Comparison of ENCODE assay signal across 20 cellular contexts in the genomic region with DNA sequence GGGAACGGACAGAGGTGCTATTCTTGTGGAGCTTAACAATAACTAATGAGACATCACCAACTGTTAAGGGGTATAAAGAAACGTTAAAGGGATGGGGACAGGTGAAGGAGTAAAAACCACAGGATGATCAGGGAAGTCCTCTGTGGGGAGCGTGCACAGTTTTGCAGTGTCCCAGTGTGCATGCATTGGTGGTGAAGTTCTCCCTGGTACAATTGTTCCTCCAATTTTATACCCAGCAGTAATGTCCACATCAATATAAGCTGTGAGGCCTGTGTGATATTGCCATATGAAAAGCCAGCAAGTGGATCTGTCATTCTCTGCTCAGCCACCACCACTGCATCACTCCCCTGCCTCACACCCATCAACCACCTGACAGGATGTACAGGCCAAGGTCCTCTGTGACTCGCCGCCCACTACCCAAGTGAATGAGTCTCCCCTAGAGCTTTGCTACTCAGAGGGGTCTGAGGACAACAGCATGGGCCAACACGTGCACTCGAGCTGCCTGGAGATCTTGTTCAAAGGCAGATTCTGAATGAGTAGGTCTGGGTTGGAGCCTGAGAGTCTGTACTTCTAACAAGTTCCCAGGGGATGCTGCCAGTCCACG. TPM values are rescaled to one million over a fixed set of nuclear protein-coding genes. Genes with fewer than 3 reads are reported as not detected.
DNase-seq lines count a peak whose midpoint lies in the region; ATAC-seq and TF ChIP-seq lines count a peak whose summit lies in the region.
"Had no signal": no experiment of that assay in that cellular context is flagged by ENCODE, and none has a peak within 500 bp of the region (broad histone marks: within the 10 kb centered on the region; RNA-seq: fewer than 3 reads in every experiment).

No MANE protein-coding gene starts in this region.

- no peak for ATAC-seq in HG03521 (IDR thresholded peaks at IDR 0.05; ENCODE audit: unreplicated experiment)

- H3K27me3 ChIP-seq in adipocyte (replicated peaks; ENCODE audit: control insufficient read depth, insufficient read depth, low read length) = no peaks in the 10 kb centered on the region
- H3K27me3 ChIP-seq in trophoblast cell (ENCODE audit: insufficient read depth, low read length) = peaks cover 12% of the 10 kb centered on the region
- H3K27me3 ChIP-seq: uterus had no signal

- H3K14ac ChIP-seq in trophoblast cell (ENCODE audit: low read length) = no peak overlapping the region

- TF ChIP-seq CTCF in 22Rv1 (IDR thresholded peaks at IDR 0.05) = no peak
- no peak for TF ChIP-seq CTCF in C4-2B (conservative IDR thresholded peaks at IDR 0.05)

- H3K4me3 ChIP-seq in adipocyte (ENCODE audit: low read length) (peak overlapping the region; percentile 27), trophoblast cell (ENCODE audit: low read depth, low read length) (no peak overlapping the region)
- H3K4me3 ChIP-seq: ascending aorta, HAP-1, suprapubic skin, uterus had no signal

- DNase-seq in adipocyte (ENCODE audit: low read depth) (no peak), trophoblast cell (no peak), NCI-H187 (lab: John Stamatoyannopoulos, UW) (no peak), NCI-H510A (lab: John Stamatoyannopoulos, UW) (no peak)
- DNase-seq: CD4-positive, CD25-positive, alpha-beta regulatory T cell; EL; kidney glomerular epithelial cell; NCI-H1092; NCI-H2029; NCI-H2227 treated with DMSO at 0.1 percent for 48 hours; NCI-H774; SW 1271; uterus had no signal

- no peaks in the 10 kb centered on the region for H3K79me2 ChIP-seq in trophoblast cell (ENCODE audit: control insufficient read depth, insufficient read depth, low read length, poor library complexity)

- no CpG with 5 or more reads among the region's 8 CpGs for WGBS in trophoblast cell (ENCODE audit: extremely low coverage, insufficient coverage, insufficient read length)

- peaks cover 6% of the 10 kb centered on the region for H3K4me1 ChIP-seq in adipocyte (ENCODE audit: control insufficient read depth, insufficient read depth, low read length)
- H3K4me1 ChIP-seq in trophoblast cell (ENCODE audit: control insufficient read depth in 1 of 2, insufficient read depth in 2 of 2, low read length in 2 of 2) = peaks cover 16 to 28% of the 10 kb centered on the region in 2 experiments
- H3K4me1 ChIP-seq: HAP-1 had no signal

- H3K9ac ChIP-seq in adipocyte (ENCODE audit: low read length) (no peak overlapping the region), trophoblast cell (ENCODE audit: low read length) (no peak overlapping the region)

- no peak overlapping the region for H2BK5ac ChIP-seq in trophoblast cell (ENCODE audit: low read depth, low read length, poor library complexity)

- H2BK12ac ChIP-seq in trophoblast cell (ENCODE audit: low read length) = no peak overlapping the region

- H3K9me3 ChIP-seq in adipocyte (ENCODE audit: control insufficient read depth, low read length) (peaks cover 16% of the 10 kb centered on the region), trophoblast cell (ENCODE audit: insufficient read depth, low read depth, low read length) (peaks cover 15% of the 10 kb centered on the region)

- no peak overlapping the region for H2BK120ac ChIP-seq in trophoblast cell (ENCODE audit: insufficient read depth, low read length, poor library complexity)

- H3K18ac ChIP-seq in trophoblast cell (ENCODE audit: low read length) = no peak overlapping the region

- no peak overlapping the region for H2AFZ ChIP-seq in trophoblast cell (ENCODE audit: insufficient read depth, low read length, poor library complexity)

- no peak overlapping the region for H4K12ac ChIP-seq in trophoblast cell (ENCODE audit: low read depth, low read length)

- no peak overlapping the region for H3K4me2 ChIP-seq in trophoblast cell (ENCODE audit: low read length)

- peaks cover 6% of the 10 kb centered on the region for H3K79me1 ChIP-seq in trophoblast cell (ENCODE audit: low read length)

- H3K27ac ChIP-seq in 22Rv1 = peak overlapping the region; percentile 100
- H3K27ac ChIP-seq in C4-2B = 0 out of 2 replicates have a peak overlapping the region, but pooled peaks have one; percentile 15
- no peak overlapping the region for H3K27ac ChIP-seq in trophoblast cell (ENCODE audit: low read depth, low read length)
- H3K27ac ChIP-seq: ascending aorta, HL-60 had no signal

- H3K4ac ChIP-seq in trophoblast cell (ENCODE audit: low read depth, low read length) = no peak overlapping the region

- no peak overlapping the region for H4K8ac ChIP-seq in trophoblast cell (ENCODE audit: low read depth, low read length)

- peak overlapping the region; percentile 34 for H4K91ac ChIP-seq in trophoblast cell (ENCODE audit: low read depth, low read length)

- no peak overlapping the region for H3K23ac ChIP-seq in trophoblast cell (ENCODE audit: low read length)

- H2AK5ac ChIP-seq in trophoblast cell (ENCODE audit: low read length) = no peak overlapping the region

- H3K36me3 ChIP-seq in adipocyte (ENCODE audit: control insufficient read depth, insufficient read depth, low read length, severe bottlenecking) (no peaks in the 10 kb centered on the region), trophoblast cell (ENCODE audit: control insufficient read depth in 1 of 2, insufficient read depth in 2 of 2, low read length in 2 of 2) (peaks cover 1 to 2% of the 10 kb centered on the region in 2 experiments)
- H3K36me3 ChIP-seq: ascending aorta, HAP-1, suprapubic skin, uterus had no signal

RNA-seq across cellular contexts. Expression of a gene that starts 4.6 kb away (rescaled TPM):
- 3.8 and 4.1 TPM in 2 replicates for polyA plus RNA-seq in trophoblast cell (2013)
- polyA plus RNA-seq: CD4-positive, CD25-positive, alpha-beta regulatory T cell had no signal
